ENCODE assay signal across 23 cellular contexts in the genomic region with DNA sequence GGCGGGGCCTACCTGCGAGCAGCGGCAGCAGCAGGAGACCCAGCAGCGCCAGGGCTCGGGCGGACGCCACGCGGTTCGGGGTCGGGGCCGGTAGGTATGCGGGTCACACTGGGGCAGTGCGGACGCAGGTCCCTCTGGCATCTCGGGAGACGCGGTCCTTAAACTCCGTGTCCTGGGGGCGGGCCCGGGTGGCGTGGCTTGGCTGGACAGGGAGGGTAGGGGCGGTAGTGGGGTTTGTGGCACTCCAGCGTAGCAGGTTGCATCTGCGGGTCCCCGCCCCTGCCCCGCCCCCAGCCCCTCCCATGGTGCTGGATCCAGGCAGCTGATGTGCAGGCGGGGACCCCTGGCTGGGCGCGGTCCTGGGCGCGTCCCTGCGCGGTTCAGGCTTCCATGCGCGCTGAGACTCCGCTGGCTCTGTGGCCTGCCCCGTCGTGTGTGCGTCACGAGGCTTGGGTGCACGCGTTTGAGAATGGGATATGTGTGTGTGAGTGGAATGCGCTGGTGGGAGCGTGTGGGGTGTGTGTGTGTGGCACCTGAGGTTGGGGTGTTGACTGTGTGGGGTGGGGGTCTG.
DNase-seq lines count a peak whose midpoint lies in the region; ATAC-seq and TF ChIP-seq lines count a peak whose summit lies in the region.
"Had no signal": no experiment of that assay in that cellular context is flagged by ENCODE, and none has a peak within 500 bp of the region (broad histone marks: within the 10 kb centered on the region; RNA-seq: fewer than 3 reads in every experiment).

No MANE protein-coding gene starts in this region.

- H3K4me1 Mint-ChIP-seq in brain = no peaks in the 10 kb centered on the region
- H3K4me1 Mint-ChIP-seq: activated naive CD4-positive, alpha-beta T cell treated with anti-CD3 and anti-CD28 coated beads, Interleukin-2, amount 50 U/mL, for 24 hours; immature natural killer cell had no signal

- TF ChIP-seq CTCF in heart left ventricle (IDR thresholded peaks at IDR 0.05) (no peak), brain (conservative IDR thresholded peaks at IDR 0.05) (no peak), vagina (IDR thresholded peaks at IDR 0.05) (no peak)

- DNase-seq in heart left ventricle (no peak), left ventricle myocardium superior (no peak), vagina (ENCODE audit: extremely low spot score in 2 of 2) (peak; percentile 40 to 81), occipital lobe (lab: John Stamatoyannopoulos, UW) (no peak)
- DNase-seq: activated CD4-positive, alpha-beta T cell treated with anti-CD3 and anti-CD28 coated beads, Interleukin-2, amount 50 U/mL, for 1 hour; activated T-cell treated with anti-CD3 and anti-CD28 coated beads, Interleukin-2, amount 50 U/mL, for 4 hours; CD4-positive, alpha-beta memory T cell; cortex of kidney; DND-41; foreskin melanocyte; immature natural killer cell; NCI-H187 treated with DMSO at 0.1 percent for 48 hours; NCI-H524; SHP77 treated with DMSO at 0.1 percent for 48 hours; sigmoid colon; stimulated activated naive CD4-positive, alpha-beta T cell; tibial artery had no signal

- ATAC-seq in heart left ventricle (peak in 3 of 4 donors; percentile 16 to 32 (median 16)), left ventricle myocardium superior (no peak), HG03196 (IDR thresholded peaks at IDR 0.05; ENCODE audit: unreplicated experiment) (no peak), GM18502 (IDR thresholded peaks at IDR 0.05; ENCODE audit: poor library complexity, unreplicated experiment) (no peak)
- ATAC-seq: activated T-cell treated with anti-CD3 and anti-CD28 coated beads, Interleukin-2, amount 50 U/mL, for 4 hours had no signal

- intact Hi-C loops in heart left ventricle (cut with DNase I) = no loop called here
- intact Hi-C loops in left ventricle myocardium superior (cut with micrococcal nuclease) = no loop called here
- intact Hi-C loops in vagina (cut with DNase I) = no loop called here

- H3K4me1 ChIP-seq in heart left ventricle (peaks cover 0 to 9% (median 0%) of the 10 kb centered on the region in 12 donors), iPS-18a (ENCODE audit: control insufficient read depth, low read depth, low read length) (no peaks in the 10 kb centered on the region), vagina (peaks cover 5% of the 10 kb centered on the region)
- H3K4me1 ChIP-seq: sigmoid colon, tibial artery had no signal

- H3K4me3 ChIP-seq in heart left ventricle = peak overlapping the region in 1 of 12 donors; percentile 10
- peak overlapping the region; percentile 47 for H3K4me3 ChIP-seq in iPS-18a (ENCODE audit: low read length)
- no peak overlapping the region for H3K4me3 ChIP-seq in vagina
- H3K4me3 ChIP-seq: sigmoid colon, tibial artery had no signal

- WGBS in heart left ventricle, 4 donors = 10 to 13% (median 11%) methylated on average over 31 to 45 of the region's 45 CpGs

- no peaks in the 10 kb centered on the region for H3K36me3 Mint-ChIP-seq in brain
- H3K36me3 Mint-ChIP-seq: CD4-positive, alpha-beta memory T cell; immature natural killer cell had no signal

- H3K27me3 Mint-ChIP-seq in brain = peaks cover 16% of the 10 kb centered on the region

- TF ChIP-seq POLR2A in heart left ventricle (IDR thresholded peaks at IDR 0.05) (no peak), vagina (IDR thresholded peaks at IDR 0.05) (no peak)

- H3K27ac Mint-ChIP-seq in brain = no peak overlapping the region
- H3K27ac Mint-ChIP-seq: activated naive CD4-positive, alpha-beta T cell treated with anti-CD3 and anti-CD28 coated beads, Interleukin-2, amount 50 U/mL, for 24 hours; CD4-positive, alpha-beta memory T cell; immature natural killer cell had no signal

- H3K27ac ChIP-seq in heart left ventricle = no peak overlapping the region
- no peak overlapping the region for H3K27ac ChIP-seq in iPS-18a (ENCODE audit: low read length)
- no peak overlapping the region for H3K27ac ChIP-seq in vagina
- H3K27ac ChIP-seq: KMS-11, sigmoid colon, tibial artery had no signal

- H3K36me3 ChIP-seq in heart left ventricle (no peaks in the 10 kb centered on the region), iPS-18a (ENCODE audit: control insufficient read depth, low read depth, low read length) (no peaks in the 10 kb centered on the region), vagina (no peaks in the 10 kb centered on the region)
- H3K36me3 ChIP-seq: sigmoid colon, tibial artery had no signal

- peak overlapping the region in 4 of 5 experiments; percentile 17 to 63 (median 36) for H3K4me3 Mint-ChIP-seq in brain
- H3K4me3 Mint-ChIP-seq: activated naive CD4-positive, alpha-beta T cell treated with anti-CD3 and anti-CD28 coated beads, Interleukin-2, amount 50 U/mL, for 24 hours; activated T-cell treated with anti-CD3 and anti-CD28 coated beads, Interleukin-2, amount 50 U/mL, for 4 hours; CD4-positive, alpha-beta memory T cell; immature natural killer cell had no signal

- H3K9ac ChIP-seq in iPS-18a (ENCODE audit: low read length) = no peak overlapping the region
- H3K9ac ChIP-seq: KMS-11 had no signal

- H3K9me3 Mint-ChIP-seq in brain = peaks cover 0 to 6% (median 3%) of the 10 kb centered on the region in 5 experiments

- H3K9me3 ChIP-seq in heart left ventricle (peaks cover 0 to under 1% (median 0%) of the 10 kb centered on the region in 12 donors), iPS-18a (ENCODE audit: control insufficient read depth, low read depth, low read length) (no peaks in the 10 kb centered on the region), vagina (no peaks in the 10 kb centered on the region)
- H3K9me3 ChIP-seq: sigmoid colon had no signal

- H3K27me3 ChIP-seq in heart left ventricle (peaks cover 0 to 3% (median 0%) of the 10 kb centered on the region in 9 donors), iPS-18a (ENCODE audit: control insufficient read depth, insufficient read depth, low read length) (peaks cover 16% of the 10 kb centered on the region), vagina (no peaks in the 10 kb centered on the region)

Comparison
In these comparisons a context has a peak if more than half of its experiments do, and no peak if none do; other contexts are left out.
1. ATAC-seq: peak in heart left ventricle (3 of 4); none in left ventricle myocardium superior (single experiment), HG03196 (single experiment) and GM18502 (single experiment).
2. DNase-seq: peak in vagina (2 of 2); none in heart left ventricle (0 of 5), left ventricle myocardium superior (single experiment) and occipital lobe (single experiment).